13 cellular contexts compared by ENCODE assay signal in genomic region chr9:100581661-100582060, GRCh38. TPM values are rescaled to one million over a fixed set of nuclear protein-coding genes. Genes with fewer than 3 reads are reported as not detected.
"Had no signal": no experiment of that assay in that cellular context is flagged by ENCODE, and none has a peak within 500 bp of the region (broad histone marks: within the 10 kb centered on the region; RNA-seq: fewer than 3 reads in every experiment).

No MANE protein-coding gene starts in this region.

- H3K27me3 ChIP-seq: tibial nerve had no signal

- H3K27me3 Mint-ChIP-seq: natural killer cell treated with Interleukin-12 subunit alpha and Interleukin-12 subunit beta and Interleukin-15 and Interleukin-18, amount 100 ng/mL, for 72 hours had no signal

- H3K36me3 Mint-ChIP-seq: activated naive CD4-positive, alpha-beta T cell treated with anti-CD3 and anti-CD28 coated beads, Interleukin-2, amount 10 ng/mL, durations not matched to agents 7 days and 5 days; natural killer cell treated with Interleukin-12 subunit alpha and Interleukin-12 subunit beta and Interleukin-15 and Interleukin-18, amount 100 ng/mL, for 72 hours had no signal

- H3K27ac ChIP-seq: coronary artery, skin epidermis, tibial nerve had no signal

- FAIRE-seq: frontal cortex had no signal

- H3K4me3 ChIP-seq: coronary artery, skin epidermis, tibial nerve had no signal

- H3K4me3 Mint-ChIP-seq: activated naive CD4-positive, alpha-beta T cell treated with anti-CD3 and anti-CD28 coated beads, Interleukin-2, amount 10 ng/mL, durations not matched to agents 7 days and 5 days; activated T-helper 1 cell treated with anti-CD3 and anti-CD28 coated beads, Interleukin-12 subunit alpha, Interleukin-12 subunit beta, Interleukin-2, Interleukin-4 antibody, amounts not matched to agents 30 ng/mL and 10 ng/mL and 1 ng/mL, durations not matched to agents 14 hours and 24 hours and 36 hours; natural killer cell treated with Interleukin-12 subunit alpha and Interleukin-12 subunit beta and Interleukin-15 and Interleukin-18, amount 100 ng/mL, for 72 hours; T-helper 17 cell; WTC11 had no signal

- H3K4me1 ChIP-seq: tibial nerve had no signal

- DNase-seq: activated CD4-positive, alpha-beta T cell treated with anti-CD3 and anti-CD28 coated beads for 48 hours; activated naive CD4-positive, alpha-beta T cell treated with anti-CD3 and anti-CD28 coated beads, Interleukin-2, amount 10 ng/mL, durations not matched to agents 7 days and 5 days; central memory CD4-positive, alpha-beta T cell; effector CD8-positive, alpha-beta T cell; T-helper 17 cell had no signal

- H3K9me3 ChIP-seq: tibial nerve had no signal

- H3K4me1 Mint-ChIP-seq: activated naive CD4-positive, alpha-beta T cell treated with anti-CD3 and anti-CD28 coated beads, Interleukin-2, amount 10 ng/mL, durations not matched to agents 7 days and 5 days; T-helper 17 cell; WTC11 had no signal

- H3K9me3 Mint-ChIP-seq: activated naive CD4-positive, alpha-beta T cell treated with anti-CD3 and anti-CD28 coated beads, Interleukin-2, amount 10 ng/mL, durations not matched to agents 7 days and 5 days; activated T-helper 1 cell treated with anti-CD3 and anti-CD28 coated beads, Interleukin-12 subunit alpha, Interleukin-12 subunit beta, Interleukin-2, Interleukin-4 antibody, amounts not matched to agents 30 ng/mL and 10 ng/mL and 1 ng/mL, durations not matched to agents 14 hours and 24 hours and 36 hours; natural killer cell treated with Interleukin-12 subunit alpha and Interleukin-12 subunit beta and Interleukin-15 and Interleukin-18, amount 100 ng/mL, for 72 hours; WTC11 had no signal

- H3K27ac Mint-ChIP-seq: activated naive CD4-positive, alpha-beta T cell treated with anti-CD3 and anti-CD28 coated beads, Interleukin-2, amount 10 ng/mL, durations not matched to agents 7 days and 5 days; activated T-helper 1 cell treated with anti-CD3 and anti-CD28 coated beads, Interleukin-12 subunit alpha, Interleukin-12 subunit beta, Interleukin-2, Interleukin-4 antibody, amounts not matched to agents 30 ng/mL and 10 ng/mL and 1 ng/mL, durations not matched to agents 14 hours and 24 hours and 36 hours; natural killer cell treated with Interleukin-12 subunit alpha and Interleukin-12 subunit beta and Interleukin-15 and Interleukin-18, amount 100 ng/mL, for 72 hours; T-helper 17 cell; WTC11 had no signal

RNA-seq across cellular contexts. Expression of gene CAVIN4, which starts 3.8 kb away (rescaled TPM):
- total RNA-seq: mononuclear cell had no signal
